Comparison of ENCODE assay signal across 8 cellular contexts in the genomic region with DNA sequence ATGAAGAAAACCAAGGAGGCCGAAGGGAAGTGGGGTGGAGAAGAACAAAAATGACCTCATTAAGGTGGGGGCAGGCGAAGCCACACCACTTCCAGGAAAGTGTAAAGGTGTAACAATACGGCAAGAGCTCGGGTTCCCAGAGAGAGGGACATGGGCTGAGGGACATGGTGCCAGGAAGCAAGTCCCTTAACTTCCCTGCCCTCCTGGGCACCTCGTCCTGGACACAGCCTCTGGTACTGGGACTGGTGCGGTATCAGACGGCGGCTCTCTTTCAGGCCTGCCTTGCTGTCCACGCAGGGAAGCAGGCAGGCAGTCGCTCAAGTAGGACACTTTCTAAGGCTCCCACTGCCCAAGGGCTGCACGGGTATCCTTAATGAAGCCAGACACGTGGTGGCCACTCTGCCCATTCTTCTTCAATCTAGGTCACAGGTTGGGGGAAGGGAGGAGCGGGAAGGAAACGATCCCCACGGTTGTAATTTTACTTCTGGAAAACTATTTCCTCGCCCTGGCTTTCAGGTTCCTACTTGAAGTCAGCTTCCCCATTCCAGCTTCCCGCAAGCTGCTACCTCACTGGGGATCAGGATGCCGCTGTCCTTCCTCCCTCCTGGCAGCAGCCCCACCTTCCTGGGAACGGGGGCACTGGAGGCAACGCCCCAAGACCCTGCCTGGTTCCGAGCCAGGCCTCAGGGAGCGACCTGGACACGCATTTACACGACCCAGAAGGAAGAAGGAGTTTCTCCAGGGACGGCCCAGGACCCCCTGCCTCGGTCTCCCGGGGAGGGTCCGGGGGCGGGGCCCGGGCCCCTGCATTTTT. TPM values are rescaled to one million over a fixed set of nuclear protein-coding genes. Genes with fewer than 3 reads are reported as not detected.
A peak's percentile ranks its signal among the peaks of the same experiment; 100 is the strongest.
DNase-seq lines count a peak whose midpoint lies in the region; ATAC-seq and TF ChIP-seq lines count a peak whose summit lies in the region.

No MANE protein-coding gene starts in this region.

- H3K4me1 ChIP-seq in Caco-2 (peaks cover 18% of the 10 kb centered on the region), mucosa of rectum (ENCODE audit: control insufficient read depth in 2 of 2, insufficient read depth in 2 of 2, low read length in 2 of 2) (peaks cover 20 to 24% of the 10 kb centered on the region in 2 donors)

- H3K27ac Mint-ChIP-seq in Caco-2 (ENCODE audit: unreplicated experiment) = peak overlapping the region; percentile 79
- peak overlapping the region; percentile 72 for H3K27ac Mint-ChIP-seq in central memory CD8-positive, alpha-beta T cell (ENCODE audit: low read depth)

- H3K36me3 ChIP-seq in Caco-2 (ENCODE audit: control insufficient read depth, insufficient read depth, low read length) (no peaks in the 10 kb centered on the region; the same call in 1 of the 2 replicates), mucosa of rectum (ENCODE audit: control insufficient read depth in 2 of 2, insufficient read depth in 2 of 2, low read length in 2 of 2) (peaks cover 3 to 4% of the 10 kb centered on the region in 2 donors)

- no peak for TF ChIP-seq CTCF in Caco-2 (IDR thresholded peaks at IDR 0.05; ENCODE audit: insufficient read depth in 1 of 2, low read depth in 1 of 2, low read length in 1 of 2, severe bottlenecking in 1 of 2, unreplicated experiment in 1 of 2)
- TF ChIP-seq CTCF in LNCaP clone FGC (IDR thresholded peaks at IDR 0.05; ENCODE audit: control insufficient read depth, extremely low read depth, insufficient read depth) = no peak

- intact Hi-C loops in Caco-2 (cut with micrococcal nuclease; ENCODE audit: unreplicated experiment) = loop anchor here (2.0 kb wide), 1 partner anchor 53 kb away; the partner anchor contains the start of genes IZUMO4 and MOB3A

- DNase-seq in Caco-2 (no peak), LNCaP clone FGC (ENCODE audit: low read depth) (no peak), NCI-H748 (lab: John Stamatoyannopoulos, UW; ENCODE audit: unreplicated experiment) (no peak), mesenteric fat pad (ENCODE audit: low spot score) (no peak)
- no peak for DNase-seq in central memory CD8-positive, alpha-beta T cell (ENCODE audit: low spot score in 2 of 2)
- DNase-seq in stimulated activated CD4-positive, alpha-beta T cell treated with anti-CD3 and anti-CD28 coated beads, Interleukin-4, amount 100 ng/mL, for 1 hour = no peak
- no peak for DNase-seq in stimulated activated CD4-positive, alpha-beta T cell treated with anti-CD3 and anti-CD28 coated beads, Interleukin-4, amount 100 ng/mL, for 4 hours

- peak overlapping the region; percentile 85 to 88 for H3K9ac ChIP-seq in mucosa of rectum (ENCODE audit: low read depth in 1 of 2, low read length in 2 of 2)

- H3K4me3 ChIP-seq in Caco-2 (ENCODE audit: low read depth, low read length) (peak overlapping the region; percentile 83), LNCaP clone FGC (ENCODE audit: low read depth, low read length) (peak overlapping the region; percentile 87), mucosa of rectum (ENCODE audit: low read length in 2 of 2) (peak overlapping the region; percentile 87 to 91)

- H3K4me1 Mint-ChIP-seq in Caco-2 (ENCODE audit: low read depth, unreplicated experiment) = peaks cover 7% of the 10 kb centered on the region
- peaks cover 38% of the 10 kb centered on the region for H3K4me1 Mint-ChIP-seq in central memory CD8-positive, alpha-beta T cell

- BruUV-seq in Caco-2 (replicated peaks; lab: Mats Ljungman, UMichigan) = no TSS peak

- H3K27me3 ChIP-seq in Caco-2 (replicated peaks; ENCODE audit: control insufficient read depth, insufficient read depth, low read length) = no peaks in the 10 kb centered on the region
- no peaks in the 10 kb centered on the region for H3K27me3 ChIP-seq in mucosa of rectum (ENCODE audit: control insufficient read depth in 2 of 2, insufficient read depth in 2 of 2, low read length in 2 of 2)

- H3K36me3 Mint-ChIP-seq in Caco-2 (ENCODE audit: insufficient read depth, unreplicated experiment) = peaks cover 35% of the 10 kb centered on the region
- H3K36me3 Mint-ChIP-seq in central memory CD8-positive, alpha-beta T cell (ENCODE audit: insufficient read depth) = peaks cover 10% of the 10 kb centered on the region

- ATAC-seq in central memory CD8-positive, alpha-beta T cell (replicated peaks; ENCODE audit: extremely low read depth, poor library complexity, severe bottlenecking) = no peak

- no peaks in the 10 kb centered on the region for H3K27me3 Mint-ChIP-seq in Caco-2 (ENCODE audit: insufficient read depth, unreplicated experiment)
- H3K27me3 Mint-ChIP-seq in central memory CD8-positive, alpha-beta T cell = no peaks in the 10 kb centered on the region

- POLR2A ChIA-PET in Caco-2 (lab: Charles Lee) = no interaction called here

- H3K27ac ChIP-seq in mucosa of rectum (ENCODE audit: low read depth in 2 of 2, low read length in 2 of 2) = peak overlapping the region; percentile 77 to 81

- H3K9me3 Mint-ChIP-seq in Caco-2 (ENCODE audit: unreplicated experiment) = no peaks in the 10 kb centered on the region
- H3K9me3 Mint-ChIP-seq in central memory CD8-positive, alpha-beta T cell = no peaks in the 10 kb centered on the region

- CTCF ChIA-PET in Caco-2 (lab: Charles Lee) = interaction anchor here (0.7 kb wide), 1 partner anchor 22 kb away, joined by 6 read pairs; no protein-coding TSS in a partner anchor

- H3K4me3 Mint-ChIP-seq in Caco-2 (ENCODE audit: unreplicated experiment) = peak overlapping the region; percentile 78
- peak overlapping the region; percentile 71 for H3K4me3 Mint-ChIP-seq in central memory CD8-positive, alpha-beta T cell

- H3K9me3 ChIP-seq in Caco-2 = no peaks in the 10 kb centered on the region
- no peaks in the 10 kb centered on the region for H3K9me3 ChIP-seq in mucosa of rectum (ENCODE audit: control insufficient read depth in 2 of 2, low read length in 2 of 2)

RNA-seq across cellular contexts. Expression of gene AP3D1, which starts 1.2 kb away (rescaled TPM):
- total RNA-seq in Caco-2 (2022) (150 and 151 TPM in 2 replicates), mesenteric fat pad (127 TPM)

RNA-seq across cellular contexts. Expression of gene DOT1L, which starts 13.5 kb away (rescaled TPM):
- total RNA-seq in Caco-2 (2022) (51.8 and 55.6 TPM in 2 replicates), mesenteric fat pad (34.0 TPM)

RNA-seq across cellular contexts. Expression of gene IZUMO4, which starts 53.5 kb away (rescaled TPM):
- 1.1 and 1.6 TPM in 2 replicates for total RNA-seq in Caco-2 (2022)
- total RNA-seq in mesenteric fat pad = 2.4 TPM

RNA-seq across cellular contexts. Expression of gene MOB3A, which starts 54.1 kb away (rescaled TPM):
- total RNA-seq in Caco-2 (2022) (10.8 and 11.7 TPM in 2 replicates), mesenteric fat pad (79.4 TPM)
